In genomic region chr1:225480825-225481434, GRCh38 we compare ENCODE assay signal across 8 cellular contexts. TPM values are rescaled to one million over a fixed set of nuclear protein-coding genes. Genes with fewer than 3 reads are reported as not detected.
DNase-seq lines count a peak whose midpoint lies in the region; ATAC-seq and TF ChIP-seq lines count a peak whose summit lies in the region.

No MANE protein-coding gene starts in this region.

- peak overlapping the region; percentile 75 for H3K4me2 ChIP-seq in BLaER1

- H3K36me3 ChIP-seq in BLaER1 (no peaks in the 10 kb centered on the region), gastrocnemius medialis (no peaks in the 10 kb centered on the region)

- H3K4me3 ChIP-seq in BLaER1 (no peak overlapping the region), fibroblast of the aortic adventitia (ENCODE audit: low read depth, low read length) (no peak overlapping the region), gastrocnemius medialis (no peak overlapping the region)

- intact Hi-C loops in gastrocnemius medialis (cut with DNase I; ENCODE audit: low total_unique reads): no loop called here

- H3K27me3 ChIP-seq in BLaER1: no peaks in the 10 kb centered on the region
- H3K27me3 ChIP-seq in gastrocnemius medialis: no peaks in the 10 kb centered on the region

- no peak overlapping the region for H3K27ac ChIP-seq in BLaER1
- no peak overlapping the region for H3K27ac ChIP-seq in gastrocnemius medialis

- no peaks in the 10 kb centered on the region for H3K9me3 ChIP-seq in BLaER1
- no peaks in the 10 kb centered on the region for H3K9me3 ChIP-seq in gastrocnemius medialis

- TF ChIP-seq CTCF in fibroblast of the aortic adventitia (IDR thresholded peaks at IDR 0.05; ENCODE audit: insufficient read depth, low read length) (peak; percentile 74), gastrocnemius medialis (IDR thresholded peaks at IDR 0.05 in 4 of 5, conservative IDR thresholded peaks at IDR 0.05 in 1 of 5) (peak; percentile 57 to 80 (median 63))

- DNase-seq in NCI-H2107 (lab: John Stamatoyannopoulos, UW) (peak; percentile 73), fibroblast of the aortic adventitia (ENCODE audit: low read depth) (no peak), gastrocnemius medialis (peak in 1 of 2 donors; percentile 42), medulla oblongata (ENCODE audit: extremely low spot score) (no peak)
- peak; percentile 50 for DNase-seq in activated CD4-positive, alpha-beta T cell treated with anti-CD3 and anti-CD28 coated beads, Interleukin-2, amount 50 U/mL, for 1 hour

- in situ Hi-C loops in gastrocnemius medialis (cut with MboI; ENCODE audit: low sequenced_read_pairs in 4 of 4): loop anchor here (5.0 to 10.0 kb wide), 5 partner anchors 284 to 494 kb away; partner anchors contain the start of gene SRP9 (in 1 of the 4)

- H3K9ac ChIP-seq in BLaER1: no peak overlapping the region

- H3K4me1 ChIP-seq in BLaER1 (peaks cover 79% of the 10 kb centered on the region), gastrocnemius medialis (peaks cover 0 to 4% of the 10 kb centered on the region in 2 donors)

- H4K20me1 ChIP-seq in BLaER1: peaks cover 11% of the 10 kb centered on the region

- ATAC-seq in GM18867 (IDR thresholded peaks at IDR 0.05; ENCODE audit: unreplicated experiment) (peak; percentile 85), HG03060 (IDR thresholded peaks at IDR 0.05; ENCODE audit: low read depth, unreplicated experiment) (peak; percentile 39), gastrocnemius medialis (peak; percentile 48 to 71)

- TF ChIP-seq POLR2A in gastrocnemius medialis (IDR thresholded peaks at IDR 0.05): no peak

RNA-seq across cellular contexts. Expression of gene LBR, which starts 53.1 kb away (rescaled TPM):
- total RNA-seq in fibroblast of the aortic adventitia (ENCODE audit: low replicate concordance) (18.9 and 32.1 TPM in 2 replicates), gastrocnemius medialis (10 to 100 TPM; 16.5 to 19.8 (median 18.5) TPM)

Comparison
In these comparisons a context has a peak if more than half of its experiments do, and no peak if none do; other contexts are left out.
1. DNase-seq: peak in NCI-H2107 (single experiment) and activated CD4-positive, alpha-beta T cell treated with anti-CD3 and anti-CD28 coated beads, Interleukin-2, amount 50 U/mL, for 1 hour (single experiment); none in fibroblast of the aortic adventitia (single experiment) and medulla oblongata (single experiment).
2. Peak in every context shown above with its lines, with median percentiles within 50 percentile points of each other: ATAC-seq.